ENCODE assay signal across 1 cellular context in the genomic region with DNA sequence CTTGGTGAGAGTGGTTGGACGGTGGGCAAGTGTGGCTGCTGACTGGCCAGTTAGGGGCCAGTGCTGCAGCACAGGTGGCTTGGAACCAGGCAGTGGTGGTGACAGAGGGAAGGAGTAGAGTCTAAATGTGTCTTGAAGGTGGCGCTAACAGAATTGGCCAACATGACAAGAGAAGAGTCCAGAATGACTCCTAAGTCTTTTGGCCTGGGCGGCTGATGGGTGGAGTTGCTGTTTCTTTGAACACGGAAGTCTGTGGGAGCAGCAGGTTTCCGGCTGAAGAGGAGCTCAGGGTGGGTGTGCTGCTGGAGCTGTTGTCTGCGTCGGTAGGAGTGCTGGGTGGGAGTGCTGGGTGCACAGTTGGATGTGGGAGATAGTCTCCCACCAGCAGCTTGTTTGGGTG.
TF ChIP-seq lines count a peak whose summit lies in the region.

No MANE protein-coding gene starts in this region.

TF ChIP-seq in SK-N-SH treated with all-trans-retinoic acid at 6 μM for 48 hours, 23 proteins besides CTCF, POLR2A, EP300 and RAD21 (continued from another document):
- TF ChIP-seq, protein P1, sequence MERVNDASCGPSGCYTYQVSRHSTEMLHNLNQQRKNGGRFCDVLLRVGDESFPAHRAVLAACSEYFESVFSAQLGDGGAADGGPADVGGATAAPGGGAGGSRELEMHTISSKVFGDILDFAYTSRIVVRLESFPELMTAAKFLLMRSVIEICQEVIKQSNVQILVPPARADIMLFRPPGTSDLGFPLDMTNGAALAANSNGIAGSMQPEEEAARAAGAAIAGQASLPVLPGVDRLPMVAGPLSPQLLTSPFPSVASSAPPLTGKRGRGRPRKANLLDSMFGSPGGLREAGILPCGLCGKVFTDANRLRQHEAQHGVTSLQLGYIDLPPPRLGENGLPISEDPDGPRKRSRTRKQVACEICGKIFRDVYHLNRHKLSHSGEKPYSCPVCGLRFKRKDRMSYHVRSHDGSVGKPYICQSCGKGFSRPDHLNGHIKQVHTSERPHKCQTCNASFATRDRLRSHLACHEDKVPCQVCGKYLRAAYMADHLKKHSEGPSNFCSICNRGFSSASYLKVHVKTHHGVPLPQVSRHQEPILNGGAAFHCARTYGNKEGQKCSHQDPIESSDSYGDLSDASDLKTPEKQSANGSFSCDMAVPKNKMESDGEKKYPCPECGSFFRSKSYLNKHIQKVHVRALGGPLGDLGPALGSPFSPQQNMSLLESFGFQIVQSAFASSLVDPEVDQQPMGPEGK (CRISPR knock-in tag; IDR thresholded peaks at IDR 0.05; ENCODE audit: borderline replicate concordance) = no peak
- TF ChIP-seq ZFP3 (CRISPR knock-in tag; IDR thresholded peaks at IDR 0.05) (no peak), PPARA (CRISPR knock-in tag; IDR thresholded peaks at IDR 0.05; ENCODE audit: borderline replicate concordance) (no peak), GLIS3 (CRISPR knock-in tag; IDR thresholded peaks at IDR 0.05) (no peak), CSDC2 (CRISPR knock-in tag; IDR thresholded peaks at IDR 0.05) (no peak), ZNF8 (CRISPR knock-in tag; IDR thresholded peaks at IDR 0.05) (no peak), ZFP30 (CRISPR knock-in tag; IDR thresholded peaks at IDR 0.05) (no peak)
- TF ChIP-seq, protein P2, sequence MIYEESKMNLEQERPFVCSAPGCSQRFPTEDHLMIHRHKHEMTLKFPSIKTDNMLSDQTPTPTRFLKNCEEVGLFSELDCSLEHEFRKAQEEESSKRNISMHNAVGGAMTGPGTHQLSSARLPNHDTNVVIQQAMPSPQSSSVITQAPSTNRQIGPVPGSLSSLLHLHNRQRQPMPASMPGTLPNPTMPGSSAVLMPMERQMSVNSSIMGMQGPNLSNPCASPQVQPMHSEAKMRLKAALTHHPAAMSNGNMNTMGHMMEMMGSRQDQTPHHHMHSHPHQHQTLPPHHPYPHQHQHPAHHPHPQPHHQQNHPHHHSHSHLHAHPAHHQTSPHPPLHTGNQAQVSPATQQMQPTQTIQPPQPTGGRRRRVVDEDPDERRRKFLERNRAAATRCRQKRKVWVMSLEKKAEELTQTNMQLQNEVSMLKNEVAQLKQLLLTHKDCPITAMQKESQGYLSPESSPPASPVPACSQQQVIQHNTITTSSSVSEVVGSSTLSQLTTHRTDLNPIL (CRISPR knock-in tag; IDR thresholded peaks at IDR 0.05; ENCODE audit: low read depth) = no peak
